Comparison of ENCODE assay signal across 8 cellular contexts in genomic region chrX:53071604-53072417, GRCh38. TPM values are rescaled to one million over a fixed set of nuclear protein-coding genes. Genes with fewer than 3 reads are reported as not detected.
DNase-seq lines count a peak whose midpoint lies in the region; ATAC-seq, FAIRE-seq and TF ChIP-seq lines count a peak whose summit lies in the region.

No MANE protein-coding gene starts in this region.

- DNase-seq in KBM-7 (peak; percentile 89), RCC 7860 (ENCODE audit: low spot score) (peak; percentile 28), glutamatergic neuron (peak; percentile 35), osteocyte (ENCODE audit: extremely low spot score, unreplicated experiment) (no peak), aorta (peak in 1 of 2 donors; percentile 64)
- DNase-seq in activated naive CD4-positive, alpha-beta T cell treated with Interleukin-2 at 50 U/mL for 16 hours: peak; percentile 60

- no peaks in the 10 kb centered on the region for H3K27me3 ChIP-seq in aorta (ENCODE audit: control insufficient read depth in 1 of 2, insufficient read depth in 2 of 2, low read length in 1 of 2)

- H3K4me3 ChIP-seq in aorta (ENCODE audit: low read length in 2 of 2): no peak overlapping the region

- H3K27ac Mint-ChIP-seq in glutamatergic neuron (ENCODE audit: unreplicated experiment) (peak overlapping the region; percentile 92), osteocyte (ENCODE audit: unreplicated experiment) (peak overlapping the region; percentile 39)

- H3K27me3 Mint-ChIP-seq in glutamatergic neuron (ENCODE audit: unreplicated experiment) (peaks cover 5% of the 10 kb centered on the region), osteocyte (ENCODE audit: unreplicated experiment) (no peaks in the 10 kb centered on the region)

- WGBS in aorta, 2 donors: 1 to 9% methylated on average over 31 of the region's 31 CpGs

- H3K4me3 Mint-ChIP-seq in glutamatergic neuron (ENCODE audit: unreplicated experiment): peak overlapping the region; percentile 83
- peak overlapping the region; percentile 50 for H3K4me3 Mint-ChIP-seq in osteocyte (ENCODE audit: unreplicated experiment)

- H3K4me1 ChIP-seq in ES-I3 (ENCODE audit: insufficient read depth, low read length) (peaks cover 7% of the 10 kb centered on the region; the same call in 1 of the 2 replicates), aorta (ENCODE audit: control insufficient read depth in 1 of 2, insufficient read depth in 2 of 2, low read length in 2 of 2) (no peaks in the 10 kb centered on the region)

- H3K9ac ChIP-seq in ES-I3 (ENCODE audit: low read depth, low read length): peak overlapping the region; percentile 31; the same call in 1 of the 2 replicates

- H3K36me3 Mint-ChIP-seq in glutamatergic neuron (ENCODE audit: unreplicated experiment) (no peaks in the 10 kb centered on the region), osteocyte (ENCODE audit: unreplicated experiment) (peaks cover 2% of the 10 kb centered on the region)

- H3K27ac ChIP-seq in aorta (ENCODE audit: low read depth in 1 of 2, low read length in 2 of 2): peak overlapping the region in 1 of 2 donors; percentile 85

- intact Hi-C loops in aorta (cut with DNase I): loop anchor here in 1 of 2 donors (1.0 kb wide), 1 partner anchor 17 kb away; no protein-coding TSS in a partner anchor

- H3K4me1 Mint-ChIP-seq in glutamatergic neuron (ENCODE audit: low read depth, unreplicated experiment) (peaks cover 10% of the 10 kb centered on the region), osteocyte (ENCODE audit: unreplicated experiment) (peaks cover 7% of the 10 kb centered on the region)

- peak; percentile 53 for TF ChIP-seq CTCF in glutamatergic neuron (IDR thresholded peaks at IDR 0.05; ENCODE audit: partially characterized antibody, unreplicated experiment)
- peak; percentile 67 for TF ChIP-seq CTCF in osteocyte (IDR thresholded peaks at IDR 0.05)

- ATAC-seq in GM21619 (IDR thresholded peaks at IDR 0.05; ENCODE audit: unreplicated experiment): peak; percentile 78
- ATAC-seq in aorta (ENCODE audit: low FRiP score): peak; percentile 84

- H3K36me3 ChIP-seq in ES-I3 (ENCODE audit: insufficient read depth, low read length): no peaks in the 10 kb centered on the region
- no peaks in the 10 kb centered on the region for H3K36me3 ChIP-seq in aorta (ENCODE audit: control insufficient read depth in 1 of 2, insufficient read depth in 2 of 2, low read length in 1 of 2)

- in situ Hi-C loops in KBM-7 (cut with MboI; ENCODE audit: low pct_unique_long_range_greater_than_20kb, low sequenced_read_pairs): no loop called here

- no peaks in the 10 kb centered on the region for H3K9me3 ChIP-seq in ES-I3 (ENCODE audit: control insufficient read depth, insufficient read depth, low read length)
- no peaks in the 10 kb centered on the region for H3K9me3 ChIP-seq in aorta (ENCODE audit: control insufficient read depth, low read length)

- H3K9me3 Mint-ChIP-seq in glutamatergic neuron (ENCODE audit: unreplicated experiment) (peaks cover 9% of the 10 kb centered on the region), osteocyte (ENCODE audit: unreplicated experiment) (no peaks in the 10 kb centered on the region)

- FAIRE-seq in RCC 7860 (lab: Jason Lieb, UNC): peak; percentile 36

RNA-seq across cellular contexts. Expression of gene TSPYL2, which starts 10.4 kb away (rescaled TPM):
- total RNA-seq in glutamatergic neuron (ENCODE audit: unreplicated experiment): 10.2 TPM
- total RNA-seq in osteocyte: 19.5 and 26.2 TPM in 2 replicates
- 10 to 100 TPM; 65.0 to 89.3 TPM for total RNA-seq in aorta
- 100 to 1,000 TPM in 1 of 2 donors, 10 to 100 TPM in 1; 29.3 to 256 TPM for polyA plus RNA-seq in aorta

RNA-seq across cellular contexts. Expression of gene KANTR, which starts 22.1 kb away (rescaled TPM):
- total RNA-seq in glutamatergic neuron (ENCODE audit: unreplicated experiment) (20.0 TPM), osteocyte (12.4 and 13.7 TPM in 2 replicates), aorta (10 to 100 TPM; 16.6 to 27.7 TPM)
- polyA plus RNA-seq in aorta: 1 to 10 TPM; 1.6 to 9.4 TPM

RNA-seq across cellular contexts. Expression of gene GPR173, which starts 23.2 kb away (rescaled TPM):
- 85.3 TPM for total RNA-seq in glutamatergic neuron (ENCODE audit: unreplicated experiment)
- total RNA-seq in osteocyte: 12.6 and 17.3 TPM in 2 replicates
- total RNA-seq in aorta: 1 to 10 TPM; 4.0 to 7.1 TPM
- polyA plus RNA-seq in aorta: 1 to 10 TPM in 1 of 2 donors, under 1 TPM in 1; under 0.01 to 1.6 TPM
